In the genomic region with DNA sequence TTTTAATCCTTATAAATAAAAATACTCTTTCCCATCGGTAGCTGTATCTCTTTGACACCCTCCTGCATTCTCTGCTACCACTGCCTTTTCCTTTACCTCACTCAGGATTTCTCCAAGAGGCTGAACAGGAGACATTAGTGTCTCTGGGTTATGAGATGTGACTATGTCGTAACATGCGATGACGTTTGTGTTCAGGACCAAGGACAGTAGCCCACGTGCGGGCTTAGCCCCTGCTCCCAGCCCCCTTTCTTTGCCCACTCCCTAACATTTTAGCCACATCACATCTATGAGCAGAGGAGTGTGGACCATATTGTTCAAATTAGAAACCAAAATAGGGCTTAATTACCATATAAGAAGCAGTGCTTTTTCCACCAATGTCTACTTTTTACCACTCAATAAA, we compare ENCODE assay signal across 16 cellular contexts.
DNase-seq lines count a peak whose midpoint lies in the region; ATAC-seq and TF ChIP-seq lines count a peak whose summit lies in the region.
"Had no signal": no experiment of that assay in that cellular context is flagged by ENCODE, and none has a peak within 500 bp of the region (broad histone marks: within the 10 kb centered on the region; RNA-seq: fewer than 3 reads in every experiment).

No MANE protein-coding gene starts in this region.

- no peaks in the 10 kb centered on the region for H3K79me2 ChIP-seq in hepatocyte
- H3K79me2 ChIP-seq in Karpas-422 (ENCODE audit: low read length) = no peaks in the 10 kb centered on the region

- peaks cover 0 to 31% (median 0%) of the 10 kb centered on the region in 5 donors for H3K27me3 Mint-ChIP-seq in naive thymus-derived CD4-positive, alpha-beta T cell
- H3K27me3 Mint-ChIP-seq: activated T-helper 17 cell treated with anti-CD3 and anti-CD28 coated beads, Interleukin-2, amount 50 U/mL, for 72 hours had no signal

- H3K9me2 ChIP-seq in hepatocyte (replicated peaks; ENCODE audit: insufficient read depth) = no peaks in the 10 kb centered on the region
- H3K9me2 ChIP-seq in Karpas-422 (replicated peaks; ENCODE audit: insufficient read depth, low read length) = no peaks in the 10 kb centered on the region

- H3K27ac ChIP-seq in cardiac muscle cell (no peak overlapping the region), SK-N-MC (no peak overlapping the region), hepatocyte (no peak overlapping the region), Karpas-422 (ENCODE audit: low read length) (no peak overlapping the region)
- no peak overlapping the region for H3K27ac ChIP-seq in naive thymus-derived CD4-positive, alpha-beta T cell (ENCODE audit: low read depth, low read length)

- no peaks in the 10 kb centered on the region for H4K20me1 ChIP-seq in hepatocyte (ENCODE audit: insufficient read depth, poor library complexity, severe bottlenecking)
- no peaks in the 10 kb centered on the region for H4K20me1 ChIP-seq in Karpas-422 (ENCODE audit: insufficient read depth, low read depth, low read length)

- H2AFZ ChIP-seq in hepatocyte (no peak overlapping the region), Karpas-422 (ENCODE audit: low read length) (no peak overlapping the region)

- H3K4me1 Mint-ChIP-seq in naive thymus-derived CD4-positive, alpha-beta T cell = peaks cover 0 to 6% (median 0%) of the 10 kb centered on the region in 7 donors
- H3K4me1 Mint-ChIP-seq: B cell had no signal

- H3K4me2 ChIP-seq in hepatocyte (no peak overlapping the region), Karpas-422 (ENCODE audit: low read depth, low read length, poor library complexity, severe bottlenecking) (no peak overlapping the region)

- no peaks in the 10 kb centered on the region for H3K36me3 ChIP-seq in cardiac muscle cell
- H3K36me3 ChIP-seq in SK-N-MC (ENCODE audit: insufficient read depth, low read length) = no peaks in the 10 kb centered on the region
- H3K36me3 ChIP-seq in hepatocyte (replicated peaks; ENCODE audit: insufficient read depth, low read depth) = no peaks in the 10 kb centered on the region
- no peaks in the 10 kb centered on the region for H3K36me3 ChIP-seq in Karpas-422 (ENCODE audit: insufficient read depth, low read length)
- no peaks in the 10 kb centered on the region for H3K36me3 ChIP-seq in naive thymus-derived CD4-positive, alpha-beta T cell (ENCODE audit: control insufficient read depth in 2 of 3, insufficient read depth in 3 of 3, low read length in 3 of 3)

- TF ChIP-seq CTCF in cardiac muscle cell (IDR thresholded peaks at IDR 0.05; ENCODE audit: low read depth, low read length) = no peak
- no peak for TF ChIP-seq CTCF in hepatocyte (IDR thresholded peaks at IDR 0.05; ENCODE audit: poor library complexity)

- CTCF ChIA-PET in naive thymus-derived CD4-positive, alpha-beta T cell (lab: Charles Lee) = no interaction called here

- no peak for ATAC-seq in left cardiac atrium
- ATAC-seq in naive thymus-derived CD4-positive, alpha-beta T cell = no peak
- ATAC-seq: activated T-helper 17 cell treated with anti-CD3 and anti-CD28 coated beads, Interleukin-2, amount 50 U/mL, for 72 hours had no signal

- peaks cover 0 to 1% (median 0%) of the 10 kb centered on the region in 11 donors for H3K9me3 Mint-ChIP-seq in naive thymus-derived CD4-positive, alpha-beta T cell
- H3K9me3 Mint-ChIP-seq: activated T-helper 17 cell treated with anti-CD3 and anti-CD28 coated beads, Interleukin-2, amount 50 U/mL, for 72 hours had no signal

- H3K9ac ChIP-seq in SK-N-MC (ENCODE audit: insufficient read length) (no peak overlapping the region), Karpas-422 (ENCODE audit: low read length) (no peak overlapping the region)

- no peaks in the 10 kb centered on the region for H3K36me3 Mint-ChIP-seq in naive thymus-derived CD4-positive, alpha-beta T cell

- no peak overlapping the region for H3K4me3 ChIP-seq in cardiac muscle cell
- H3K4me3 ChIP-seq in SK-N-MC = no peak overlapping the region
- H3K4me3 ChIP-seq in hepatocyte = no peak overlapping the region
- H3K4me3 ChIP-seq in Karpas-422 (ENCODE audit: low read length) = no peak overlapping the region
- no peak overlapping the region for H3K4me3 ChIP-seq in naive thymus-derived CD4-positive, alpha-beta T cell (ENCODE audit: low read length)

- POLR2A ChIA-PET in naive thymus-derived CD4-positive, alpha-beta T cell (lab: Charles Lee) = no interaction called here

- WGBS in hepatocyte (ENCODE audit: low lambda C conversion rate, missing lambda C conversion rate) = 23% methylated on average over 6 of the region's 6 CpGs

- H3K9me3 ChIP-seq in cardiac muscle cell (ENCODE audit: low read depth) = no peaks in the 10 kb centered on the region
- H3K9me3 ChIP-seq in SK-N-MC (ENCODE audit: low read depth, low read length) = no peaks in the 10 kb centered on the region
- H3K9me3 ChIP-seq in hepatocyte (ENCODE audit: low read depth) = no peaks in the 10 kb centered on the region
- no peaks in the 10 kb centered on the region for H3K9me3 ChIP-seq in Karpas-422 (ENCODE audit: low read length)
- no peaks in the 10 kb centered on the region for H3K9me3 ChIP-seq in naive thymus-derived CD4-positive, alpha-beta T cell (ENCODE audit: control insufficient read depth in 2 of 3, low read length in 3 of 3)

- DNase-seq in cardiac muscle cell (ENCODE audit: low read depth in 1 of 2, low spot score in 1 of 2) (peak; percentile 19 to 83), left cardiac atrium (no peak), SK-N-MC (ENCODE audit: low read depth, low spot score) (peak; percentile 6), hepatocyte (ENCODE audit: low spot score) (peak; percentile 40), NCI-H1930 (lab: John Stamatoyannopoulos, UW) (no peak), NCI-H82 treated with DMSO at 0.1 percent for 48 hours (lab: John Stamatoyannopoulos, UW; ENCODE audit: unreplicated experiment) (no peak), Karpas-422 (no peak)
- no peak for DNase-seq in naive thymus-derived CD4-positive, alpha-beta T cell
- DNase-seq: activated CD4-positive, alpha-beta T cell treated with anti-CD3 and anti-CD28 coated beads for 48 hours; DMS53; NCI-H1694 treated with DMSO at 0.1 percent for 48 hours; NCI-H82; stimulated activated CD4-positive, alpha-beta T cell treated with anti-CD3 and anti-CD28 coated beads, Interleukin-4, amount 100 ng/mL, for 1 hour; stimulated activated naive CD4-positive, alpha-beta T cell treated with Interleukin-2 at 50 U/mL for 16 hours had no signal

- H3K27me3 ChIP-seq in cardiac muscle cell (no peaks in the 10 kb centered on the region), hepatocyte (no peaks in the 10 kb centered on the region), Karpas-422 (ENCODE audit: low read length) (no peaks in the 10 kb centered on the region)
- H3K27me3 ChIP-seq in naive thymus-derived CD4-positive, alpha-beta T cell (ENCODE audit: control insufficient read depth in 2 of 2, insufficient read depth in 2 of 2, low read length in 2 of 2) = no peaks in the 10 kb centered on the region

- no peak overlapping the region for H3K4me3 Mint-ChIP-seq in naive thymus-derived CD4-positive, alpha-beta T cell
- H3K4me3 Mint-ChIP-seq: activated T-helper 17 cell treated with anti-CD3 and anti-CD28 coated beads, Interleukin-2, amount 50 U/mL, for 72 hours; B cell had no signal

- no peak overlapping the region for H3K27ac Mint-ChIP-seq in naive thymus-derived CD4-positive, alpha-beta T cell
- H3K27ac Mint-ChIP-seq: activated T-helper 17 cell treated with anti-CD3 and anti-CD28 coated beads, Interleukin-2, amount 50 U/mL, for 72 hours; B cell had no signal

- intact Hi-C loops in left cardiac atrium (cut with DNase I) = no loop called here
- intact Hi-C loops in naive thymus-derived CD4-positive, alpha-beta T cell (cut with micrococcal nuclease) = no loop called here

- peaks cover 9% of the 10 kb centered on the region for H3K4me1 ChIP-seq in cardiac muscle cell (ENCODE audit: low read depth)
- no peaks in the 10 kb centered on the region for H3K4me1 ChIP-seq in hepatocyte (ENCODE audit: insufficient read depth)
- H3K4me1 ChIP-seq in Karpas-422 (ENCODE audit: low read length) = peaks cover 5% of the 10 kb centered on the region
- no peaks in the 10 kb centered on the region for H3K4me1 ChIP-seq in naive thymus-derived CD4-positive, alpha-beta T cell (ENCODE audit: control insufficient read depth in 2 of 2, insufficient read depth in 2 of 2, low read length in 2 of 2)

Comparison
In these comparisons a context has a peak if more than half of its experiments do, and no peak if none do; other contexts are left out.
1. DNase-seq: peak in cardiac muscle cell (2 of 2), SK-N-MC (single experiment) and hepatocyte (single experiment); none in left cardiac atrium (single experiment), NCI-H1930 (0 of 2), NCI-H82 treated with DMSO at 0.1 percent for 48 hours (single experiment), Karpas-422 (single experiment) and naive thymus-derived CD4-positive, alpha-beta T cell (0 of 9).